ENCODE assay signal across 1 cellular context in genomic region chr6:31826793-31827285, GRCh38.
TF ChIP-seq lines count a peak whose summit lies in the region.

No MANE protein-coding gene starts in this region.

TF ChIP-seq in HEK293, 187 proteins besides CTCF, POLR2A, EP300 and RAD21 (continued from another document and continues in another):
- TF ChIP-seq ZBTB44 (tag by site-specific recombination; IDR thresholded peaks at IDR 0.05): 0 out of 2 replicates have a peak, but pooled peaks have one; percentile 33
- TF ChIP-seq ZBTB11 (tag by site-specific recombination; conservative IDR thresholded peaks at IDR 0.05; ENCODE audit: low read depth): peak; percentile 76
- TF ChIP-seq YY2 (tag by site-specific recombination; IDR thresholded peaks at IDR 0.05): peak; percentile 45; the same call in 1 of the 2 replicates
- TF ChIP-seq GLI4 (tag by site-specific recombination; IDR thresholded peaks at IDR 0.05): no peak
- TF ChIP-seq ZNF518A (tag by site-specific recombination; conservative IDR thresholded peaks at IDR 0.05; ENCODE audit: low read depth): peak; percentile 50; the same call in 1 of the 2 replicates
- TF ChIP-seq WT1 (tag by site-specific recombination; IDR thresholded peaks at IDR 0.05): peak; percentile 88
- TF ChIP-seq ZBTB10 (tag by site-specific recombination; IDR thresholded peaks at IDR 0.05): peak; percentile 48; the same call in 1 of the 2 replicates
- peak; percentile 97 for TF ChIP-seq ZNF610 (tag by site-specific recombination; IDR thresholded peaks at IDR 0.05; ENCODE audit: borderline replicate concordance)
- peak; percentile 66 for TF ChIP-seq SP3 (tag by site-specific recombination; IDR thresholded peaks at IDR 0.05)
- peak; percentile 3; the same call in 1 of the 2 replicates for TF ChIP-seq ZNF654 (tag by site-specific recombination; IDR thresholded peaks at IDR 0.05; ENCODE audit: low read depth)
- peak; percentile 67 for TF ChIP-seq IKZF3 (tag by site-specific recombination; IDR thresholded peaks at IDR 0.05)
- peak; percentile 94 for TF ChIP-seq PRDM10 (tag by site-specific recombination; IDR thresholded peaks at IDR 0.05)
- 0 out of 2 replicates have a peak, but pooled peaks have one; percentile 19 for TF ChIP-seq PRDM4 (tag by site-specific recombination; IDR thresholded peaks at IDR 0.05)
- no peak for TF ChIP-seq BCL11B (tag by site-specific recombination; IDR thresholded peaks at IDR 0.05; ENCODE audit: low read depth)
- 0 out of 2 replicates have a peak, but pooled peaks have one; percentile 31 for TF ChIP-seq ZBTB20 (tag by site-specific recombination; IDR thresholded peaks at IDR 0.05)
- TF ChIP-seq ZBTB48 (tag by site-specific recombination; IDR thresholded peaks at IDR 0.05): no peak
- no peak for TF ChIP-seq YY1 (tag by site-specific recombination; IDR thresholded peaks at IDR 0.05)
- TF ChIP-seq ZBTB6 (tag by site-specific recombination; IDR thresholded peaks at IDR 0.05): 0 out of 2 replicates have a peak, but pooled peaks have one; percentile 8
- peak; percentile 85 for TF ChIP-seq ZNF580 (tag by site-specific recombination; IDR thresholded peaks at IDR 0.05)
- peak; percentile 41; the same call in 1 of the 2 replicates for TF ChIP-seq ZNF391 (tag by site-specific recombination; IDR thresholded peaks at IDR 0.05; ENCODE audit: borderline replicate concordance, low read depth)
- peak; percentile 81; the same call in 1 of the 2 replicates for TF ChIP-seq KLF17 (tag by site-specific recombination; IDR thresholded peaks at IDR 0.05)
- peak; percentile 79 for TF ChIP-seq KLF7 (tag by site-specific recombination; IDR thresholded peaks at IDR 0.05; ENCODE audit: borderline replicate concordance)
- TF ChIP-seq ZNF639 (tag by site-specific recombination; IDR thresholded peaks at IDR 0.05): peak; percentile 81; the same call in 1 of the 2 replicates
- peak; percentile 52; the same call in 1 of the 2 replicates for TF ChIP-seq ZNF394 (tag by site-specific recombination; IDR thresholded peaks at IDR 0.05; ENCODE audit: borderline replicate concordance)
